12 cellular contexts compared by ENCODE assay signal in genomic region chr20:23272176-23273029, GRCh38.
DNase-seq lines count a peak whose midpoint lies in the region; ATAC-seq and TF ChIP-seq lines count a peak whose summit lies in the region.
"Had no signal": no experiment of that assay in that cellular context is flagged by ENCODE, and none has a peak within 500 bp of the region (broad histone marks: within the 10 kb centered on the region; RNA-seq: fewer than 3 reads in every experiment).

No MANE protein-coding gene starts in this region.

- TF ChIP-seq POLR2A in esophagus squamous epithelium (IDR thresholded peaks at IDR 0.05) = no peak

- H3K4me1 ChIP-seq in esophagus squamous epithelium = no peaks in the 10 kb centered on the region

- H3K27ac ChIP-seq in esophagus squamous epithelium = no peak overlapping the region
- H3K27ac ChIP-seq: 22Rv1 had no signal

- H3K4me3 ChIP-seq in esophagus squamous epithelium = no peak overlapping the region

- H3K9me3 Mint-ChIP-seq in osteocyte (ENCODE audit: unreplicated experiment) = peaks cover 11% of the 10 kb centered on the region

- H3K36me3 Mint-ChIP-seq in osteocyte (ENCODE audit: unreplicated experiment) = no peaks in the 10 kb centered on the region
- H3K36me3 Mint-ChIP-seq: CD14-positive monocyte had no signal

- H3K36me3 ChIP-seq in esophagus squamous epithelium = no peaks in the 10 kb centered on the region

- intact Hi-C loops in esophagus squamous epithelium (cut with DNase I) = no loop called here

- DNase-seq in NCI-H748 (lab: John Stamatoyannopoulos, UW; ENCODE audit: unreplicated experiment) (peak; percentile 46), NCI-H748 treated with DMSO at 0.1 percent for 48 hours (lab: John Stamatoyannopoulos, UW) (no peak), islet precursor cell (peak; percentile 30), osteocyte (ENCODE audit: extremely low spot score, unreplicated experiment) (no peak), esophagus squamous epithelium (lab: John Stamatoyannopoulos, UW) (no peak), COR-L47 (lab: John Stamatoyannopoulos, UW) (no peak)
- DNase-seq: CD8-positive, alpha-beta memory T cell; HCEC 1CT had no signal

- no peaks in the 10 kb centered on the region for H3K9me3 ChIP-seq in esophagus squamous epithelium

- H3K27ac Mint-ChIP-seq in osteocyte (ENCODE audit: unreplicated experiment) = peak overlapping the region; percentile 40
- H3K27ac Mint-ChIP-seq: CD14-positive monocyte; CD8-positive, alpha-beta memory T cell had no signal

- no peak overlapping the region for H3K4me3 Mint-ChIP-seq in osteocyte (ENCODE audit: unreplicated experiment)
- H3K4me3 Mint-ChIP-seq: CD14-positive monocyte; CD8-positive, alpha-beta memory T cell had no signal

- WGBS in esophagus squamous epithelium, 2 donors = 85 to 94% methylated on average over 4 to 5 of the region's 6 CpGs

- ATAC-seq in esophagus mucosa = no peak
- ATAC-seq: HepG2 had no signal

- H3K4me1 Mint-ChIP-seq in osteocyte (ENCODE audit: unreplicated experiment) = peaks cover 50% of the 10 kb centered on the region
- H3K4me1 Mint-ChIP-seq: CD8-positive, alpha-beta memory T cell had no signal

- no peak for TF ChIP-seq CTCF in osteocyte (IDR thresholded peaks at IDR 0.05)
- TF ChIP-seq CTCF in esophagus squamous epithelium (IDR thresholded peaks at IDR 0.05) = no peak

- H3K27me3 ChIP-seq in esophagus squamous epithelium = no peaks in the 10 kb centered on the region

- H3K27me3 Mint-ChIP-seq in osteocyte (ENCODE audit: unreplicated experiment) = no peaks in the 10 kb centered on the region

Comparison
In these comparisons a context has a peak if more than half of its experiments do, and no peak if none do; other contexts are left out.
1. DNase-seq: peak in NCI-H748 (single experiment) and islet precursor cell (single experiment); none in NCI-H748 treated with DMSO at 0.1 percent for 48 hours (single experiment), osteocyte (single experiment), esophagus squamous epithelium (single experiment) and COR-L47 (single experiment).